Comparison of ENCODE assay signal across 13 cellular contexts in genomic region chr3:177065285-177066028, GRCh38.
"Had no signal": no experiment of that assay in that cellular context is flagged by ENCODE, and none has a peak within 500 bp of the region (broad histone marks: within the 10 kb centered on the region; RNA-seq: fewer than 3 reads in every experiment).

No MANE protein-coding gene starts in this region.

- DNase-seq: activated CD4-positive, alpha-beta T cell treated with anti-CD3 and anti-CD28 coated beads for 36 hours; activated CD4-positive, alpha-beta T cell treated with anti-CD3 and anti-CD28 coated beads, Interleukin-2, amount 50 U/mL, for 48 hours; brain microvascular endothelial cell; cortex of kidney; foreskin melanocyte; hypothalamus; mucosa of descending colon; naive B cell; right cardiac atrium; transverse colon; uterus had no signal

- ATAC-seq: activated CD4-positive, alpha-beta T cell treated with anti-CD3 and anti-CD28 coated beads for 36 hours; esophagus mucosa; mucosa of descending colon had no signal

- H3K4me3 ChIP-seq: mucosa of descending colon, skin epidermis, transverse colon, uterus had no signal

- H3K9me3 ChIP-seq: mucosa of descending colon, transverse colon, uterus had no signal

- H3K27me3 ChIP-seq: brain microvascular endothelial cell, transverse colon, uterus had no signal

- H3K27ac ChIP-seq: brain microvascular endothelial cell, skin epidermis, transverse colon, uterus had no signal

- H3K36me3 ChIP-seq: brain microvascular endothelial cell, transverse colon, uterus had no signal
